In the genomic region with DNA sequence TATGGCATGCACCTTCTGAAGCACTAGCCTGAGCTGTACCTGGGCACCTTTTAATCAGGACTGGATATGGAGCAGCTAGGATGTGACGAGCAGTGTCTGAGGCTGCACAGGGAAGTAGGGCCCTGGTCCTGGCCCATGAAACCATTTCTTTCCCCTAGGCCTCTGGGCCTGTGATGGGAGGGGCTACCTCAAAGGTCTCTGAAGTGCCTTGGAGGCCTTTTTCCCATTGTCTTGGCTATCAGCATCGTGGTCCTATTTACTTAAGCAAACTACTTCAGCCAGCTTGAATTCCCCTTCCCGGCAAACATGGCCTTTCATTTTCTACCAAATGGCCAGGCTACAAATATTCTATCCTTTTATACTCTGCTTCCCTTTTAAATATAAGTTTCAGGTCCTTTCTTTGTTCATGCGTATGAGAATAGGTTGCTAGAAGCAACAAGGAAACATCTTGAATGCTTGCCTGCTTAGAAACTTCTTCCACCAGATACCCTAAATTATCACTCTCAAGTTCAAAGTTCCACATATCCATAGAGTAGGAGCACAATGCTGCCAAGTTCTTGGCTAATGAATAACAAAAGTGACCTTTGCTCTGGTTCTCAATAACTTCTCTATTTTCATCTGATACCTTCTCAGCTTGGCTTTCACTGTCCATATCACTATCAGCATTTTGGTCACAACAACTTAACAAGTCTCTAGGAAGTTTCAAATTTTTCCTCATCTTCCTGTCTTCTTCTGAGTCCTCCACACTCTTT, we compare ENCODE assay signal across 1 cellular context.
TF ChIP-seq lines count a peak whose summit lies in the region.

No MANE protein-coding gene starts in this region.

TF ChIP-seq in liver, 16 proteins besides CTCF, POLR2A, EP300 and RAD21 (continued from another document):
- TF ChIP-seq, protein P1, sequence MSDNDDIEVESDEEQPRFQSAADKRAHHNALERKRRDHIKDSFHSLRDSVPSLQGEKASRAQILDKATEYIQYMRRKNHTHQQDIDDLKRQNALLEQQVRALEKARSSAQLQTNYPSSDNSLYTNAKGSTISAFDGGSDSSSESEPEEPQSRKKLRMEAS (IDR thresholded peaks at IDR 0.05), result peak; percentile 14
- TF ChIP-seq FOXA2 (IDR thresholded peaks at IDR 0.05) (no peak), HNF4A (conservative IDR thresholded peaks at IDR 0.05) (peak; percentile 94 to 97), RXRA (IDR thresholded peaks at IDR 0.05) (peak; percentile 64 to 72)
